ENCODE assay signal across 19 cellular contexts in the genomic region with DNA sequence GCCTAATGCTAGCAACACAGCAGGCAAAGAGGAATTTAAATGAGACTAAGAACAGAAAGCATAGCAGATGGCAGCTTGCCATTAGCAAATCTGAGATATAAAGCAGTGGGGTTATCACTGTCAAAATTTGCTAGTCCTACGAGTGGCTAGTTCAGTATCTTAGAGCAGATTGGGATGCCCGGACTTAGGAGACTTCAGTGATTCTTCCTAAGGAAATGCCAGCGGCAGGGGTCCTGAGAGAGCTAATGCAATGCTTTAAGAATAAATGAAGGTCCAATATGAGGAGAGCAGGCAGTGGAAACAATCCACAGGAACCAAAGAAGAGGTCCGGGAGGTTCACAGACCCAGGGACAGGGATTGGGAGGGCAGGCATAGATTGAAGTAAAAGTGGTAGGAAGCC.
"Had no signal": no experiment of that assay in that cellular context is flagged by ENCODE, and none has a peak within 500 bp of the region (broad histone marks: within the 10 kb centered on the region; RNA-seq: fewer than 3 reads in every experiment).

No MANE protein-coding gene starts in this region.

- H3K27me3 Mint-ChIP-seq: dendritic cell treated with granulocyte-macrophage colony-stimulating factor and Interleukin-4, amounts not matched to agents 40 ng/mL and 50 ng/mL, for 4 days; effector memory CD8-positive, alpha-beta T cell had no signal

- H2AFZ ChIP-seq: hepatocyte had no signal

- H3K36me3 Mint-ChIP-seq: naive thymus-derived CD8-positive, alpha-beta T cell had no signal

- H3K4me3 ChIP-seq: esophagus squamous epithelium, hepatocyte, mucosa of descending colon, sigmoid colon, skin epidermis, stomach, thoracic aorta, transverse colon had no signal

- H3K9me3 ChIP-seq: esophagus squamous epithelium, stomach, thoracic aorta, transverse colon had no signal

- H3K79me2 ChIP-seq: hepatocyte had no signal

- H3K4me3 Mint-ChIP-seq: dendritic cell treated with granulocyte-macrophage colony-stimulating factor and Interleukin-4, amounts not matched to agents 40 ng/mL and 50 ng/mL, for 4 days; effector memory CD8-positive, alpha-beta T cell; naive thymus-derived CD8-positive, alpha-beta T cell; neural crest cell had no signal

- H3K4me1 Mint-ChIP-seq: naive thymus-derived CD8-positive, alpha-beta T cell; neural crest cell had no signal

- H3K4me2 ChIP-seq: hepatocyte had no signal

- H3K27ac Mint-ChIP-seq: dendritic cell treated with granulocyte-macrophage colony-stimulating factor and Interleukin-4, amounts not matched to agents 40 ng/mL and 50 ng/mL, for 4 days; effector memory CD8-positive, alpha-beta T cell; naive thymus-derived CD8-positive, alpha-beta T cell had no signal

- H3K4me1 ChIP-seq: esophagus squamous epithelium, sigmoid colon, stomach, transverse colon had no signal

- DNase-seq: effector memory CD8-positive, alpha-beta T cell; esophagus squamous epithelium; foreskin fibroblast; head of caudate nucleus; kidney glomerular epithelial cell; mucosa of descending colon; naive thymus-derived CD8-positive, alpha-beta T cell; posterior cingulate gyrus; sigmoid colon; stimulated activated CD4-positive, alpha-beta T cell treated with anti-CD3 and anti-CD28 coated beads, Interleukin-2, amount 100 ng/mL, for 24 hours; stimulated activated naive CD4-positive, alpha-beta T cell; stomach; substantia nigra; transverse colon had no signal

- H3K36me3 ChIP-seq: esophagus squamous epithelium, sigmoid colon, stomach, thoracic aorta, transverse colon had no signal

- H3K27ac ChIP-seq: esophagus squamous epithelium, hepatocyte, sigmoid colon, stomach, thoracic aorta, transverse colon had no signal

- ATAC-seq: effector memory CD8-positive, alpha-beta T cell; mucosa of descending colon; naive thymus-derived CD8-positive, alpha-beta T cell had no signal

- H3K27me3 ChIP-seq: esophagus squamous epithelium, hepatocyte, sigmoid colon, stomach, transverse colon had no signal
